In genomic region chr17:82287849-82288601, GRCh38 we compare ENCODE assay signal across 9 cellular contexts. TPM values are rescaled to one million over a fixed set of nuclear protein-coding genes. Genes with fewer than 3 reads are reported as not detected.
DNase-seq lines count a peak whose midpoint lies in the region; ATAC-seq and TF ChIP-seq lines count a peak whose summit lies in the region.
"Had no signal": no experiment of that assay in that cellular context is flagged by ENCODE, and none has a peak within 500 bp of the region (broad histone marks: within the 10 kb centered on the region; RNA-seq: fewer than 3 reads in every experiment).

No MANE protein-coding gene starts in this region.

- no peak for ATAC-seq in GM21737 (IDR thresholded peaks at IDR 0.05; ENCODE audit: unreplicated experiment)

- no peak overlapping the region for H3K4me3 ChIP-seq in left ventricle myocardium inferior

- H3K9me3 Mint-ChIP-seq in activated CD4-positive, alpha-beta T cell treated with anti-CD3 and anti-CD28 coated beads, Interleukin-2, amount 10 ng/mL, durations not matched to agents 24 days and 14 days: no peaks in the 10 kb centered on the region

- no peaks in the 10 kb centered on the region for H3K9me3 ChIP-seq in left ventricle myocardium inferior (replicated peaks)

- peaks cover 2% of the 10 kb centered on the region for H3K36me3 Mint-ChIP-seq in activated CD4-positive, alpha-beta T cell treated with anti-CD3 and anti-CD28 coated beads, Interleukin-2, amount 10 ng/mL, durations not matched to agents 24 days and 14 days (ENCODE audit: low read depth)

- H3K4me1 Mint-ChIP-seq in activated CD4-positive, alpha-beta T cell treated with anti-CD3 and anti-CD28 coated beads, Interleukin-2, amount 10 ng/mL, durations not matched to agents 24 days and 14 days: peaks cover 22% of the 10 kb centered on the region

- H3K36me3 ChIP-seq in left ventricle myocardium inferior: no peaks in the 10 kb centered on the region

- intact Hi-C loops in activated CD4-positive, alpha-beta T cell treated with anti-CD3 and anti-CD28 coated beads, Interleukin-2, amount 10 ng/mL, durations not matched to agents 24 days and 14 days (cut with micrococcal nuclease): no loop called here
- intact Hi-C loops in left ventricle myocardium inferior (cut with micrococcal nuclease): no loop called here

- in situ Hi-C loops in SK-MEL-5 (cut with HindIII; ENCODE audit: low pct_unique_long_range_greater_than_20kb, low sequenced_read_pairs): no loop called here

- H3K27me3 ChIP-seq in left ventricle myocardium inferior (ENCODE audit: low read depth): no peaks in the 10 kb centered on the region

- no peak for TF ChIP-seq CTCF in left ventricle myocardium inferior (IDR thresholded peaks at IDR 0.05; ENCODE audit: borderline replicate concordance)

- peaks cover 48% of the 10 kb centered on the region for H3K4me1 ChIP-seq in left ventricle myocardium inferior

- no peak overlapping the region for H3K4me3 Mint-ChIP-seq in activated CD4-positive, alpha-beta T cell treated with anti-CD3 and anti-CD28 coated beads, Interleukin-2, amount 10 ng/mL, durations not matched to agents 24 days and 14 days
- H3K4me3 Mint-ChIP-seq: B cell had no signal

- H3K27ac Mint-ChIP-seq in activated CD4-positive, alpha-beta T cell treated with anti-CD3 and anti-CD28 coated beads, Interleukin-2, amount 10 ng/mL, durations not matched to agents 24 days and 14 days: peak overlapping the region; percentile 6
- H3K27ac Mint-ChIP-seq: B cell had no signal

- no peaks in the 10 kb centered on the region for H3K27me3 Mint-ChIP-seq in activated CD4-positive, alpha-beta T cell treated with anti-CD3 and anti-CD28 coated beads, Interleukin-2, amount 10 ng/mL, durations not matched to agents 24 days and 14 days
- H3K27me3 Mint-ChIP-seq: B cell had no signal

- DNase-seq in activated CD4-positive, alpha-beta T cell treated with anti-CD3 and anti-CD28 coated beads, Interleukin-2, amount 10 ng/mL, durations not matched to agents 24 days and 14 days: no peak
- no peak for DNase-seq in activated CD4-positive, alpha-beta T cell treated with anti-CD3 and anti-CD28 coated beads, Interleukin-2, amount 50 U/mL, for 1 hour
- peak; percentile 70 for DNase-seq in SK-MEL-5 (ENCODE audit: low read depth, low spot score)
- peak; percentile 83 for DNase-seq in left ventricle myocardium inferior
- peak; percentile 89 for DNase-seq in ureter (ENCODE audit: low spot score)
- DNase-seq in retina: no peak
- DNase-seq in OCI-M2 (lab: John Stamatoyannopoulos, UW; ENCODE audit: unreplicated experiment): no peak

- H3K27ac ChIP-seq in left ventricle myocardium inferior (replicated peaks): peak overlapping the region; percentile 84

RNA-seq across cellular contexts. Expression of gene CSNK1D, which starts 14.5 kb away (rescaled TPM):
- 137 and 146 TPM in 2 replicates for total RNA-seq in activated CD4-positive, alpha-beta T cell treated with anti-CD3 and anti-CD28 coated beads, Interleukin-2, amount 10 ng/mL, durations not matched to agents 24 days and 14 days
- 18.0 and 23.6 TPM in 2 replicates for total RNA-seq in SK-MEL-5 (2014; rRNA removed; shearing (Covaris generic))
- 106 and 112 TPM in 2 replicates for polyA plus RNA-seq in SK-MEL-5 (2015; cell fraction: cytosol; rRNA removed)
- polyA plus RNA-seq in SK-MEL-5 (2015; cell fraction: nucleus; rRNA removed): 294 and 374 TPM in 2 replicates
- total RNA-seq in left ventricle myocardium inferior (61.8 TPM), ureter (170 TPM)

RNA-seq across cellular contexts. Expression of gene CD7, which starts 29.4 kb away (rescaled TPM):
- 413 and 415 TPM in 2 replicates for total RNA-seq in activated CD4-positive, alpha-beta T cell treated with anti-CD3 and anti-CD28 coated beads, Interleukin-2, amount 10 ng/mL, durations not matched to agents 24 days and 14 days
- total RNA-seq in SK-MEL-5 (2014; rRNA removed; shearing (Covaris generic)): not detected in 2 replicates
- polyA plus RNA-seq in SK-MEL-5 (2015; cell fraction: cytosol; rRNA removed): 0.30 TPM in 1 of 2 replicates, not detected in the other
- polyA plus RNA-seq in SK-MEL-5 (2015; cell fraction: nucleus; rRNA removed): not detected in 2 replicates
- total RNA-seq in left ventricle myocardium inferior (0.47 TPM), ureter (3.4 TPM)

RNA-seq across cellular contexts. Expression of gene SECTM1, which starts 45.5 kb away (rescaled TPM):
- 4.3 and 4.6 TPM in 2 replicates for total RNA-seq in activated CD4-positive, alpha-beta T cell treated with anti-CD3 and anti-CD28 coated beads, Interleukin-2, amount 10 ng/mL, durations not matched to agents 24 days and 14 days
- total RNA-seq in SK-MEL-5 (2014; rRNA removed; shearing (Covaris generic)): 0.37 and 0.50 TPM in 2 replicates
- polyA plus RNA-seq in SK-MEL-5 (2015; cell fraction: cytosol; rRNA removed): 1.3 and 4.5 TPM in 2 replicates
- polyA plus RNA-seq in SK-MEL-5 (2015; cell fraction: nucleus; rRNA removed): 1.4 TPM in 1 of 2 replicates, not detected in the other
- total RNA-seq in left ventricle myocardium inferior (3.9 TPM), ureter (12.6 TPM)

RNA-seq across cellular contexts. Expression of gene SLC16A3, which starts 59.2 kb away (rescaled TPM):
- 162 and 171 TPM in 2 replicates for total RNA-seq in activated CD4-positive, alpha-beta T cell treated with anti-CD3 and anti-CD28 coated beads, Interleukin-2, amount 10 ng/mL, durations not matched to agents 24 days and 14 days
- 9.6 and 12.8 TPM in 2 replicates for total RNA-seq in SK-MEL-5 (2014; rRNA removed; shearing (Covaris generic))
- polyA plus RNA-seq in SK-MEL-5 (2015; cell fraction: cytosol; rRNA removed): 3.9 and 4.7 TPM in 2 replicates
- 8.9 and 9.2 TPM in 2 replicates for polyA plus RNA-seq in SK-MEL-5 (2015; cell fraction: nucleus; rRNA removed)
- total RNA-seq in left ventricle myocardium inferior (8.5 TPM), ureter (44.2 TPM)

Comparison
In these comparisons a context has a peak if more than half of its experiments do, and no peak if none do; other contexts are left out.
1. DNase-seq: peak in SK-MEL-5 (single experiment), left ventricle myocardium inferior (single experiment) and ureter (single experiment); none in activated CD4-positive, alpha-beta T cell treated with anti-CD3 and anti-CD28 coated beads, Interleukin-2, amount 10 ng/mL, durations not matched to agents 24 days and 14 days (single experiment), activated CD4-positive, alpha-beta T cell treated with anti-CD3 and anti-CD28 coated beads, Interleukin-2, amount 50 U/mL, for 1 hour (single experiment), retina (single experiment) and OCI-M2 (single experiment).
2. RNA of gene CD7, which starts 29.4 kb away (total RNA-seq): 413 to 415 TPM in activated CD4-positive, alpha-beta T cell treated with anti-CD3 and anti-CD28 coated beads, Interleukin-2, amount 10 ng/mL, durations not matched to agents 24 days and 14 days; 3.4 TPM in ureter (single experiment), 0.47 TPM in left ventricle myocardium inferior (single experiment) and not detected in SK-MEL-5; every median in the first group is over 10 times any median in the second.